In the genomic region with DNA sequence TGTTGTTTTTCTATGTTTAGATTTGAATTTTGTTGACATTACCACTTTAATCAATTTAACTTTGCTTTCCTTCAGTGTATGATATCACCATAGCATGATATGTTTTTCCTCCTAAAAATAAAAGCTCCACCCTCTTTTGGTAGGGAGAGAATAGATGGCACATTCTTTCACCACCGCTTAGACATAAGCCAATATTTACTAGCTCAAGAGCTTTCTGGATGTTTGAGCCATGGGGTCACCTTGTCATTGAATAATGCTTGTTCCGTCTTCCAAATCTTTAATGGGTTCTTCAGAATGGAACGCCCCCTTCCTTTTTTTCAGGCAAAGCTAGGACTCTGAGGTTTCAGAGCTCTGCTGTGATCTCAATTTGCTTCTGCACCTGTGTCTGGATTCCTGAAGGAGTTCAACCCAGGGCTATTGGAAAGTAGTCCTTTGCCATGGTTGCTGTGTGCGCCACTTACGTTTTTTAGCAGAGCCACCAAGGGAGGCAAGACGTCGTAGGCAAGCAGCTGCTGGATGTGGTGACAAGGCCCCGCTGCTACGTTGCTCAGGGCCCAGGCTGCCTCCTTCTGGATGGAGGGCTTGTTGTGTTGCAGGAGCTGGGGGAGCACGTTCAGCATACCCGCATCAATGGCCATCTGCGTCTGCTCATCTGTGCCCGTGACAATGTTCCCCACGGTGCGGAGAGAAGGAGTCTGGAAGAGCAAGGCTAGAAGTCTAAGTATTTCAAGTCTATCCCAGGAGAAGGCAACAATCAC, we compare ENCODE assay signal across 25 cellular contexts. TPM values are rescaled to one million over a fixed set of nuclear protein-coding genes. Genes with fewer than 3 reads are reported as not detected.
"Had no signal": no experiment of that assay in that cellular context is flagged by ENCODE, and none has a peak within 500 bp of the region (broad histone marks: within the 10 kb centered on the region; RNA-seq: fewer than 3 reads in every experiment).

No MANE protein-coding gene starts in this region.

- H3K4me1 ChIP-seq: foreskin keratinocyte, left ventricle myocardium inferior, suprapubic skin, transverse colon had no signal

- FAIRE-seq: TTC549 had no signal

- ATAC-seq: foreskin keratinocyte, right cardiac atrium had no signal

- H3K36me3 ChIP-seq: cardiac muscle cell, left ventricle myocardium inferior, suprapubic skin, transverse colon had no signal

- H3K27ac ChIP-seq: cardiac muscle cell, dorsolateral prefrontal cortex, foreskin keratinocyte, left ventricle myocardium inferior, skin epidermis, suprapubic skin, transverse colon had no signal

- DNase-seq: activated CD4-positive, alpha-beta memory T cell treated with anti-CD3 and anti-CD28 coated beads, Interleukin-2, amount 10 ng/mL, durations not matched to agents 7 days and 5 days; activated CD4-positive, alpha-beta T cell treated with anti-CD3 and anti-CD28 coated beads for 48 hours; activated CD4-positive, CD25-positive, alpha-beta regulatory T cell; activated naive CD4-positive, alpha-beta T cell treated with Interleukin-2 at 50 U/mL for 16 hours; activated naive CD8-positive, alpha-beta T cell treated with anti-CD3 and anti-CD28 coated beads, Interleukin-2, amount 10 ng/mL, durations not matched to agents 7 days and 5 days; activated T-cell treated with anti-CD3 and anti-CD28 coated beads, Interleukin-2, amount 50 U/mL, for 1 hour; amygdala; dorsolateral prefrontal cortex; foreskin keratinocyte; glutamatergic neuron; hypothalamus; left ventricle myocardium inferior; occipital lobe; right cardiac atrium; stimulated activated CD4-positive, alpha-beta T cell treated with anti-CD3 and anti-CD28 coated beads, Interleukin-15, amount 100 ng/mL, for 24 hours; stimulated activated CD4-positive, alpha-beta T cell treated with anti-CD3 and anti-CD28 coated beads, Interleukin-2, amount 100 ng/mL, for 48 hours; SW 1271; transverse colon had no signal

- H3K9me3 ChIP-seq: left ventricle myocardium inferior, suprapubic skin, transverse colon had no signal

- H3K4me3 ChIP-seq: cardiac muscle cell, dorsolateral prefrontal cortex, left ventricle myocardium inferior, skin epidermis, suprapubic skin, transverse colon had no signal

- H3K27me3 ChIP-seq: cardiac muscle cell, dorsolateral prefrontal cortex, foreskin keratinocyte, suprapubic skin, transverse colon had no signal

RNA-seq across cellular contexts. Expression of gene KPNA7, which starts 23.3 kb away (rescaled TPM):
- total RNA-seq: activated CD4-positive, alpha-beta memory T cell treated with anti-CD3 and anti-CD28 coated beads, Interleukin-2, amount 10 ng/mL, durations not matched to agents 7 days and 5 days; activated naive CD8-positive, alpha-beta T cell treated with anti-CD3 and anti-CD28 coated beads, Interleukin-2, amount 10 ng/mL, durations not matched to agents 7 days and 5 days; activated T-helper 2 cell treated with anti-CD3 and anti-CD28 coated beads, Interferon-gamma antibody, Interleukin-2, Interleukin-4, amounts not matched to agents 10 μg/mL and 5 μg/mL and 100 μg/mL, durations not matched to agents 14 hours and 24 hours and 36 hours; cardiac muscle cell; epithelial cell of proximal tubule; fibroblast of lung; foreskin keratinocyte; left ventricle myocardium inferior; occipital lobe; right cardiac atrium; suprapubic skin had no signal
- polyA plus RNA-seq: cardiac muscle cell, fibroblast of lung, right cardiac atrium had no signal
